ENCODE assay signal across 8 cellular contexts in the genomic region with DNA sequence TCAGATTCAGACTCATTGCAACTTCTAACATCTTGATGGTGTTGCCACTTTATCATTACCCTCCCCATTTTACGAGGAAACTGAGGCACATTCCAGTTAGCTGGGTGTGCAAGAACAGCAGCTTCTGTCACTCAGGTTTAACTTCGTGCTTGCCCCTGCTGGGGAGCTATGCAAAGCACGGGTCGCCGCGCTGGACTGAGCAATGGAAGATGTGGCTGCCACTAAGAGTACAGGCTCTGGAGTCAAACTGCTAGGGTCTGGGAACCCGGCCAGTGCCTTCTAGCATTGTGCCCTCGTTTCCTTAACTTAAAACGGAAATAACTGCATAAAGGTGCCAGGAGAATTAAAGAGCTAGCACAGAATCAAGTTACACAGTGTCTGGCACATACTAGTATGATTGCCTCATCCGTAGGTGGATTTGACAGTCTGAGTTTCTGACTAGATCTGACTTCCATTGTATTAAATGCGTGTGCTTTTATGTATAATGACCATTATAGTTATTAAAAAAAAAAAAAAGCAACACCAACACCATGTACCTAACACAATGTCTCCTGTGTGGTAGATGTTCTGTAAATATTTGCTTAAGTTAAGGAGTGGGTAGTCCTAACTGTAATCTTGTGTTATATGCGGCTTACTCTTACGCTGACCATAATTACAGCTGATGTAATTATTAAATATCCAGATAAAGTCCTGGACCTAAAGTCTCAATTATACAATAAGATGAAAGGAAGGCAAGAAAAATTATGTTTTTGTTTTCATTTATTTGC. TPM values are rescaled to one million over a fixed set of nuclear protein-coding genes. Genes with fewer than 3 reads are reported as not detected.
A peak's percentile ranks its signal among the peaks of the same experiment; 100 is the strongest.
DNase-seq lines count a peak whose midpoint lies in the region; ATAC-seq and TF ChIP-seq lines count a peak whose summit lies in the region.

No MANE protein-coding gene starts in this region.

- TF ChIP-seq CTCF in PC-9 (conservative IDR thresholded peaks at IDR 0.05), result 0 out of 2 replicates have a peak, but pooled peaks have one; percentile 29
- peak in 4 of 9 donors; percentile 5 to 30 (median 22) for TF ChIP-seq CTCF in heart right ventricle (IDR thresholded peaks at IDR 0.05)

- H3K4me2 ChIP-seq in PC-9, result peak overlapping the region; percentile 93

- peak overlapping the region; percentile 60 for H3K27ac ChIP-seq in PC-9
- peak overlapping the region; percentile 94 to 100 (median 97) for H3K27ac ChIP-seq in heart right ventricle

- H3K9me3 Mint-ChIP-seq in activated naive CD8-positive, alpha-beta T cell (ENCODE audit: low read depth), result peaks cover 12% of the 10 kb centered on the region

- H4K20me1 ChIP-seq in PC-9 (ENCODE audit: insufficient read depth), result no peaks in the 10 kb centered on the region

- peak overlapping the region; percentile 89 for H3K27ac Mint-ChIP-seq in activated naive CD8-positive, alpha-beta T cell

- ATAC-seq in GM19467 (IDR thresholded peaks at IDR 0.05; ENCODE audit: unreplicated experiment), result peak; percentile 69
- ATAC-seq in HG03558 (IDR thresholded peaks at IDR 0.05; ENCODE audit: extremely low read depth, unreplicated experiment), result peak; percentile 59
- peak; percentile 23 to 77 (median 56) for ATAC-seq in heart right ventricle

- peaks cover 15% of the 10 kb centered on the region for H3F3A ChIP-seq in PC-9 (ENCODE audit: insufficient read depth, low read depth)

- peak overlapping the region; percentile 73 for H2AFZ ChIP-seq in PC-9

- DNase-seq in DMS153 treated with DMSO at 0.1 percent for 48 hours (lab: John Stamatoyannopoulos, UW; ENCODE audit: unreplicated experiment) (peak; percentile 28), PC-9 (peak; percentile 63 to 79), heart right ventricle (peak; percentile 69 to 75), pons (ENCODE audit: low spot score) (peak; percentile 59), SHP77 treated with DMSO at 0.1 percent for 48 hours (lab: John Stamatoyannopoulos, UW) (no peak)

- H3K9me3 ChIP-seq in PC-9 (ENCODE audit: insufficient read depth, low read depth) (peaks cover 15% of the 10 kb centered on the region), heart right ventricle (peaks cover 0 to 9% (median 0%) of the 10 kb centered on the region in 11 donors)

- H3K9me2 ChIP-seq in PC-9 (ENCODE audit: insufficient read depth), result no peaks in the 10 kb centered on the region

- WGBS in heart right ventricle, 2 donors, result 6 to 8% methylated on average over 13 of the region's 13 CpGs

- no peaks in the 10 kb centered on the region for H3K27me3 Mint-ChIP-seq in activated naive CD8-positive, alpha-beta T cell

- H3K79me2 ChIP-seq in PC-9 (ENCODE audit: low read depth), result peaks cover 8% of the 10 kb centered on the region

- CTCF ChIA-PET in PC-9 (lab: Charles Lee), result interaction anchor here (0.7 to 1.2 kb wide), 4 partner anchors 21 to 1004 kb away, joined by 3 to 15 read pairs (median 6); no protein-coding TSS in a partner anchor

- H3K4me3 Mint-ChIP-seq in activated naive CD8-positive, alpha-beta T cell, result peak overlapping the region; percentile 91

- H3K36me3 Mint-ChIP-seq in activated naive CD8-positive, alpha-beta T cell, result peaks cover 36% of the 10 kb centered on the region

- H3K4me1 ChIP-seq in PC-9 (replicated peaks; ENCODE audit: insufficient read depth) (peaks cover 34% of the 10 kb centered on the region), heart right ventricle (peaks cover 12 to 82% (median 69%) of the 10 kb centered on the region in 9 donors)

- H3K4me3 ChIP-seq in PC-9, result peak overlapping the region; percentile 65
- peak overlapping the region; percentile 29 to 75 (median 68) for H3K4me3 ChIP-seq in heart right ventricle

- H3K4me1 Mint-ChIP-seq in activated naive CD8-positive, alpha-beta T cell (ENCODE audit: low read depth), result peaks cover 31% of the 10 kb centered on the region

- intact Hi-C loops in PC-9 (cut with micrococcal nuclease; ENCODE audit: unreplicated experiment), result loop anchor here (1.0 to 10.0 kb wide), 4 partner anchors 23 to 373 kb away; a partner anchor contains a TSS
- intact Hi-C loops in heart right ventricle (cut with DNase I), result loop anchor here in 2 of 10 donors (2.0 to 10.0 kb wide), 3 partner anchors 23 to 233 kb away; a partner anchor contains a TSS

- BruUV-seq in PC-9 (replicated peaks; lab: Mats Ljungman, UMichigan), result TSS peak; percentile 33

- POLR2A ChIA-PET in PC-9 (lab: Charles Lee; ENCODE audit: unreplicated experiment), result interaction anchor here (0.6 to 1.2 kb wide), 5 partner anchors 21 to 1021 kb away, joined by 3 to 13 read pairs (median 4); a partner anchor contains a TSS

- H3K27me3 ChIP-seq in PC-9 (ENCODE audit: insufficient read depth, low read depth) (no peaks in the 10 kb centered on the region), heart right ventricle (no peaks in the 10 kb centered on the region)

- H3K36me3 ChIP-seq in PC-9 (ENCODE audit: low read depth), result peaks cover 29% of the 10 kb centered on the region; the same call in 1 of the 2 replicates
- peaks cover 0 to 29% (median 15%) of the 10 kb centered on the region in 9 donors for H3K36me3 ChIP-seq in heart right ventricle

RNA-seq across cellular contexts. Expression of a gene that starts 0.8 kb away (rescaled TPM):
- 22.4 and 29.9 TPM in 2 replicates for total RNA-seq in PC-9 (2021)
- total RNA-seq in heart right ventricle, result 10 to 100 TPM; 11.0 to 17.2 (median 15.4) TPM
- 10 to 100 TPM; 16.2 to 16.3 TPM for polyA plus RNA-seq in heart right ventricle

RNA-seq across cellular contexts. Expression of a gene that starts 23.0 kb away (rescaled TPM):
- total RNA-seq in PC-9 (2021) (13.2 and 15.1 TPM in 2 replicates), heart right ventricle (100 to 1,000 TPM in 1 of 10 donors, 10 to 100 TPM in 9; 10.0 to 172 (median 23.8) TPM)
- 10 to 100 TPM; 27.6 to 40.3 TPM for polyA plus RNA-seq in heart right ventricle

RNA-seq across cellular contexts. Expression of a gene that starts 42.0 kb away (rescaled TPM):
- total RNA-seq in PC-9 (2021) (6.5 and 7.6 TPM in 2 replicates), heart right ventricle (100 to 1,000 TPM in 2 of 10 donors, 10 to 100 TPM in 8; 73.3 to 120 (median 79.9) TPM)
- 10 to 100 TPM; 41.2 to 89.4 TPM for polyA plus RNA-seq in heart right ventricle
